ENCODE assay signal across 20 cellular contexts in the genomic region with DNA sequence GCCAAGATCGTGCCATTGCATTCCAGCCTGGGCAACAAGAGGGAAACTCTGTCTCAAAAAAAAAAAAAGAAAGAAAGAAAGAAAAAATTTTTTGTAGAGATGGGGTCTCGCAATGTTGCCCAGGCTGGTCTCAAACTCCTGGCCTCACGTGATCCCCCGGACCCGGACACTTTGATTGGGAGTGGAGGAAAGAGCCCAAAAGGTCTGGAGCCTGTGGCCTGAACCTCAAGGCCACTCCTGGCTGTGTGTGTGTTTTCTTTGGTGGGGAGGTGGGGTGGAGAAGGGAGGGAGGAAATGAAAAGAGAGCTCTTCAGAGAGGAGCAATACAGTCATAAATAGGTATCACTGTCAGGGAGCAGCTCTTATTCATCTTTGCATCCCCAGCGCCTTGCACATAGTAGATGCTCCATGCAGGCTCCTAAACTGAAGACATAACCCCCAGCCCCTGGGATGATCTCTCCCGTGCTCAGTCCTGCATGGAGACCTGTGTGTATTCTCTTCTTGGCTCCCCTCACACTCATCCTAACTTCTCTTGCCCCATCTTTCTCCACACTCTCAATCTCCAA.
"Had no signal": no experiment of that assay in that cellular context is flagged by ENCODE, and none has a peak within 500 bp of the region (broad histone marks: within the 10 kb centered on the region; RNA-seq: fewer than 3 reads in every experiment).

No MANE protein-coding gene starts in this region.

- H3K36me3 ChIP-seq: MG63 had no signal

- H3K9me3 ChIP-seq: MG63 had no signal

- FAIRE-seq: RCC 7860 had no signal

- H3K27me3 ChIP-seq: MG63 had no signal

- DNase-seq: Karpas-422, KG1, MG63, NCI-H1092 treated with DMSO at 0.1 percent for 48 hours, NCI-H1436, NCI-H187, NCI-H2029, NCI-H2081 treated with DMSO at 0.1 percent for 48 hours, NCI-H2171, NCI-H226, NCI-H446, NCI-H510A, NCI-H524 treated with DMSO at 0.1 percent for 48 hours, NCI-H69, NCI-H774, Right ventricle myocardium superior, RPMI8226, SIG-M5 had no signal

- H3K4me3 ChIP-seq: MG63 had no signal

- ATAC-seq: SK-N-SH treated with all-trans-retinoic acid at 6 μM for 48 hours had no signal
